In the genomic region with DNA sequence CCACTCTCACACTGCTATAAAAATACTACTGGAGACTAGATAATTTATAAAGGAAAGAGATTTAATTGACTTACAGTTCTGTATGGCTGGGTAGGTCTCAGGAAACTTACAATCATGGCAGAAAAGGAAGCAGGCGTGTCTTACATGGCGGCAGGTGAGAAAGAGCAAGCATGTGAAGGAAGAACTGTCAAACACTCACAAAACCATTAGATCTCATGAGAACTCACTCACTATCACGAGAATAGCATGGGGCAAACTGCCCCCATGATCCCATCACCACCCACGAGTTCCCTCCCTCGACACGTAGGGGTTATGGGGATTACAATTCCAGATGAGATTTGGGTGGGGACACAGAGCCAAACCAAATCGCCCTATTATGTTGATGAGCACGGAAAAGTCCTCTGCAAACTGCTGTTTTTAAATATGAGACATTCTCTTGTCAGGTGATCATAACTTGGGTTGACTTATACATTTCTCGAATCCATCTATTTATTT, we compare ENCODE assay signal across 8 cellular contexts.
"Had no signal": no experiment of that assay in that cellular context is flagged by ENCODE, and none has a peak within 500 bp of the region (broad histone marks: within the 10 kb centered on the region; RNA-seq: fewer than 3 reads in every experiment).

No MANE protein-coding gene starts in this region.

- ATAC-seq: GM12878 had no signal

- FAIRE-seq: G401.6, GM12878, GM12891, GM12892, GM18507, GM19239 had no signal

- DNase-seq: GDM1, GF-D8 had no signal

- H3K4me3 ChIP-seq: GM12878 had no signal
